19 cellular contexts compared by ENCODE assay signal in the genomic region with DNA sequence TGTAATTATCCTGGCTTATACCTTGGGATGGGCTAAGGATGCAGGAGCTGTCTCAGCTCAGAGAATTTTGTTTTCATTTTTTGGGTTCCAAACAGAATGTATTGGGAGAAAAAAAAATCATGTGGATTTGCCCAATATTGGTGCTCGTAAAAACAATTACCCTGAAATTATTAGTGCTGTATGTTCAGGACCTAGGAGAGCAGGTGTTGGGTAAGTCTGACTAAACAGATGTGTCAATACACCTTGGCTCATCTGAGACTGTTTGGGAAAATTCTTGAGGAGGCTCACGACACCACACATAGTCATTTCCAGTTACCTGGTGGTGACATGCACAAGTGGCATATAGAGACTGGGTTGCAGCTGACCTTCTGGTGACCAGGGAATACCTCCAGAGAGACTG.
"Had no signal": no experiment of that assay in that cellular context is flagged by ENCODE, and none has a peak within 500 bp of the region (broad histone marks: within the 10 kb centered on the region; RNA-seq: fewer than 3 reads in every experiment).

No MANE protein-coding gene starts in this region.

- H3K9me3 ChIP-seq: esophagus muscularis mucosa, sigmoid colon had no signal

- H3K27me3 ChIP-seq: brain microvascular endothelial cell, esophagus muscularis mucosa, sigmoid colon had no signal

- H3K27ac ChIP-seq: brain microvascular endothelial cell, esophagus muscularis mucosa, sigmoid colon, WERI-Rb-1 had no signal

- H3K4me1 ChIP-seq: esophagus muscularis mucosa had no signal

- ATAC-seq: left cardiac atrium; natural killer cell treated with Interleukin-12 subunit alpha and Interleukin-12 subunit beta and Interleukin-15 and Interleukin-18, amount 100 ng/mL, for 72 hours; stimulated activated naive B cell treated with anti-CD40 and anti-IgM and Interleukin-4, amounts not matched to agents 10 μg/mL and 1 μg/mL and 100 μg/mL, for 72 hours; T-helper 17 cell had no signal

- DNase-seq: activated CD4-positive, alpha-beta T cell treated with anti-CD3 and anti-CD28 coated beads for 1 hour; activated CD8-positive, alpha-beta memory T cell treated with anti-CD3 and anti-CD28 coated beads for 24 hours; activated CD8-positive, alpha-beta memory T cell treated with anti-CD3 and anti-CD28 coated beads, Interleukin-2, amount 50 U/mL, for 48 hours; activated effector memory CD4-positive, alpha-beta T cell treated with Interleukin-2 at 50 U/mL for 16 hours; activated naive CD4-positive, alpha-beta T cell treated with anti-CD3 and anti-CD28 coated beads, Interleukin-2, amount 50 U/mL, for 16 hours; activated T-cell treated with anti-CD3 and anti-CD28 coated beads, Interleukin-2, amount 50 U/mL, for 48 hours; aorta; brain microvascular endothelial cell; cerebellar nuclear complex; cortex of kidney; left cardiac atrium; sigmoid colon; stimulated activated CD4-positive, alpha-beta T cell treated with anti-CD3 and anti-CD28 coated beads, Interleukin-4, amount 100 ng/mL, for 4 hours; stimulated activated naive B cell treated with anti-CD40 and anti-IgM and Interleukin-4, amounts not matched to agents 10 μg/mL and 1 μg/mL and 100 μg/mL, for 72 hours; T-helper 17 cell; WERI-Rb-1 had no signal

- H3K36me3 ChIP-seq: brain microvascular endothelial cell, esophagus muscularis mucosa, sigmoid colon, WERI-Rb-1 had no signal

- H3K4me3 ChIP-seq: esophagus muscularis mucosa, lung, sigmoid colon had no signal
